Comparison of ENCODE assay signal across 1 cellular context in the genomic region with DNA sequence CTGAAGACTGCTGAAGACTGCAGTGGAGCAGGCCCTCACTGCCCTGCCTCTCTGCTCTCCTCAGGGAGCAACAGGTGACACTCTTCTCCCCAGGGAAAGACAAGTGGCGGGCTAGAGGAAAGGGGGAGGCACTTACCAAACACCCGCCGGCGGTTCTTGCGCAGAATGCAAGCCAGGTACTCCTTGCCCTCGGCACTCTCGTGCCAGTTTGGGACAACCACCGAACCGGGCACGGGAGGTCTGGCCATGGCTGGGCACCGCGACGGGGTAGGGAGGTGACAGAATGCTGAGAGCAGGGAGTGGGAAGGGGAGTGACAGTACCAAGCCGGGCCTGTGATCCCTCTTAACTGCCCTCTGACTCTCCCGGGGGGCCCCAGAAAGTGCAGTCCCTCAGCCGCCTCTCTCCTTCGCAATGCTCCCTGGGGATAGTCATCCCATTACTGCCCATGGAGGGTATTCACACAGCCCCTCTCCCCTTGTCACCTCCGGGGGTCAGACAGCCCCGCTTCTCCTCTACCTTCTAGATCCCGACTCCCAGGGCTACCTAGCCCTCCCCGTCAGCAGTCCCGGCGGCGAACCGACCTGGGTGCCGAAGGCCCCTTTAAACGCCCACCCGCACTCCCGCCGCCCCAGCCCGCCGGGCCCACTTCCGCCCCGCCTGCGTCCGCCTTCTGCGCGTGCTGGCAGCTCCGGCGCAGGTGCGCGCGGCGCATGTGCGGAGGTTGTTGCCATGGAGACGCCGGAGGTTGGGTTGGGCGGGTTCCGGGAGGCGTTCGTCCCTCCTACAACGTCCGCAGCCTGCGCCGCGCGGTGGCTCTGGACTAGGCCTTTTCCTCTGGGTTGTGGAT.
TF ChIP-seq lines count a peak whose summit lies in the region.

A gene with protein sequence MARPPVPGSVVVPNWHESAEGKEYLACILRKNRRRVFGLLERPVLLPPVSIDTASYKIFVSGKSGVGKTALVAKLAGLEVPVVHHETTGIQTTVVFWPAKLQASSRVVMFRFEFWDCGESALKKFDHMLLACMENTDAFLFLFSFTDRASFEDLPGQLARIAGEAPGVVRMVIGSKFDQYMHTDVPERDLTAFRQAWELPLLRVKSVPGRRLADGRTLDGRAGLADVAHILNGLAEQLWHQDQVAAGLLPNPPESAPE (minus strand): TSS at position 689 of the 848 bp plus-strand sequence. CDS start 441 bp downstream, at position 248.

TF ChIP-seq in K562, 482 proteins besides CTCF, POLR2A, EP300 and RAD21 (continued from another document and continues in another):
- TF ChIP-seq, protein P1, sequence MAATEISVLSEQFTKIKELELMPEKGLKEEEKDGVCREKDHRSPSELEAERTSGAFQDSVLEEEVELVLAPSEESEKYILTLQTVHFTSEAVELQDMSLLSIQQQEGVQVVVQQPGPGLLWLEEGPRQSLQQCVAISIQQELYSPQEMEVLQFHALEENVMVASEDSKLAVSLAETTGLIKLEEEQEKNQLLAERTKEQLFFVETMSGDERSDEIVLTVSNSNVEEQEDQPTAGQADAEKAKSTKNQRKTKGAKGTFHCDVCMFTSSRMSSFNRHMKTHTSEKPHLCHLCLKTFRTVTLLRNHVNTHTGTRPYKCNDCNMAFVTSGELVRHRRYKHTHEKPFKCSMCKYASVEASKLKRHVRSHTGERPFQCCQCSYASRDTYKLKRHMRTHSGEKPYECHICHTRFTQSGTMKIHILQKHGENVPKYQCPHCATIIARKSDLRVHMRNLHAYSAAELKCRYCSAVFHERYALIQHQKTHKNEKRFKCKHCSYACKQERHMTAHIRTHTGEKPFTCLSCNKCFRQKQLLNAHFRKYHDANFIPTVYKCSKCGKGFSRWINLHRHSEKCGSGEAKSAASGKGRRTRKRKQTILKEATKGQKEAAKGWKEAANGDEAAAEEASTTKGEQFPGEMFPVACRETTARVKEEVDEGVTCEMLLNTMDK (IDR thresholded peaks at IDR 0.05; ENCODE audit: borderline replicate concordance, insufficient read depth, low read depth, low read length, poor library complexity, severe bottlenecking) = peak; percentile 68
- TF ChIP-seq RAD51 (IDR thresholded peaks at IDR 0.05; ENCODE audit: borderline replicate concordance, low read depth) (no peak), ZNF584 (CRISPR knock-in tag; IDR thresholded peaks at IDR 0.05; ENCODE audit: low read depth) (no peak), NFRKB (IDR thresholded peaks at IDR 0.05; ENCODE audit: low read depth) (no peak), FOXJ3 (CRISPR knock-in tag; IDR thresholded peaks at IDR 0.05) (no peak), HLTF (IDR thresholded peaks at IDR 0.05) (peak; percentile 46; the same call in 1 of the 2 replicates), POLR2H (tag; IDR thresholded peaks at IDR 0.05; ENCODE audit: low read depth) (no peak), FOXM1 (IDR thresholded peaks at IDR 0.05; ENCODE audit: low read depth) (no peak), FOXM1 (CRISPR knock-in tag; IDR thresholded peaks at IDR 0.05; ENCODE audit: low read depth) (no peak), KHSRP (IDR thresholded peaks at IDR 0.05) (no peak), TAL1 (IDR thresholded peaks at IDR 0.05) (no peak), YBX1 (IDR thresholded peaks at IDR 0.05) (no peak), ZBTB1 (CRISPR knock-in tag; IDR thresholded peaks at IDR 0.05; ENCODE audit: borderline replicate concordance, low read depth) (no peak), GATAD2A (IDR thresholded peaks at IDR 0.05) (no peak), HNRNPK (IDR thresholded peaks at IDR 0.05; ENCODE audit: low read depth, low read length, poor library complexity, severe bottlenecking) (no peak), MXI1 (IDR thresholded peaks at IDR 0.05; ENCODE audit: low read depth, low read length) (peak; percentile 97), U2AF1 (optimal IDR thresholded peaks at IDR 0.05; ENCODE audit: low read depth, low read length) (no peak), CBX2 (IDR thresholded peaks at IDR 0.05; ENCODE audit: insufficient read depth, low read length, poor library complexity, severe bottlenecking) (no peak), YY1 (IDR thresholded peaks at IDR 0.05; ENCODE audit: borderline replicate concordance in 1 of 3, control insufficient read depth in 1 of 3, extremely low read depth in 1 of 3, insufficient read depth in 3 of 3, insufficient read length in 1 of 3, insufficient replicate concordance in 2 of 3, low read depth in 1 of 3, low read length in 2 of 3) (peak in 1 of 3 experiments; percentile 70), ARID2 (IDR thresholded peaks at IDR 0.05) (no peak), ZNF76 (CRISPR knock-in tag; IDR thresholded peaks at IDR 0.05; ENCODE audit: borderline replicate concordance) (0 out of 2 replicates have a peak, but pooled peaks have one; percentile 11), PHF21A (IDR thresholded peaks at IDR 0.05; ENCODE audit: borderline replicate concordance, low read depth) (no peak), THRAP3 (IDR thresholded peaks at IDR 0.05; ENCODE audit: borderline replicate concordance) (no peak), ZNF644 (tag; IDR thresholded peaks at IDR 0.05; ENCODE audit: low read depth) (no peak), HDAC6 (IDR thresholded peaks at IDR 0.05; ENCODE audit: low read depth, low read length) (no peak), ZBTB17 (CRISPR knock-in tag; IDR thresholded peaks at IDR 0.05) (no peak), RBM17 (IDR thresholded peaks at IDR 0.05; ENCODE audit: borderline replicate concordance, low read depth, low read length) (no peak), MBD2 (IDR thresholded peaks at IDR 0.05; ENCODE audit: borderline replicate concordance, low read depth) (peak; percentile 61; the same call in 1 of the 2 replicates), SIX5 (IDR thresholded peaks at IDR 0.05; ENCODE audit: borderline replicate concordance in 1 of 2, insufficient read depth in 1 of 2, low read depth in 1 of 2, low read length in 2 of 2) (no peak)
- TF ChIP-seq, protein P2, sequence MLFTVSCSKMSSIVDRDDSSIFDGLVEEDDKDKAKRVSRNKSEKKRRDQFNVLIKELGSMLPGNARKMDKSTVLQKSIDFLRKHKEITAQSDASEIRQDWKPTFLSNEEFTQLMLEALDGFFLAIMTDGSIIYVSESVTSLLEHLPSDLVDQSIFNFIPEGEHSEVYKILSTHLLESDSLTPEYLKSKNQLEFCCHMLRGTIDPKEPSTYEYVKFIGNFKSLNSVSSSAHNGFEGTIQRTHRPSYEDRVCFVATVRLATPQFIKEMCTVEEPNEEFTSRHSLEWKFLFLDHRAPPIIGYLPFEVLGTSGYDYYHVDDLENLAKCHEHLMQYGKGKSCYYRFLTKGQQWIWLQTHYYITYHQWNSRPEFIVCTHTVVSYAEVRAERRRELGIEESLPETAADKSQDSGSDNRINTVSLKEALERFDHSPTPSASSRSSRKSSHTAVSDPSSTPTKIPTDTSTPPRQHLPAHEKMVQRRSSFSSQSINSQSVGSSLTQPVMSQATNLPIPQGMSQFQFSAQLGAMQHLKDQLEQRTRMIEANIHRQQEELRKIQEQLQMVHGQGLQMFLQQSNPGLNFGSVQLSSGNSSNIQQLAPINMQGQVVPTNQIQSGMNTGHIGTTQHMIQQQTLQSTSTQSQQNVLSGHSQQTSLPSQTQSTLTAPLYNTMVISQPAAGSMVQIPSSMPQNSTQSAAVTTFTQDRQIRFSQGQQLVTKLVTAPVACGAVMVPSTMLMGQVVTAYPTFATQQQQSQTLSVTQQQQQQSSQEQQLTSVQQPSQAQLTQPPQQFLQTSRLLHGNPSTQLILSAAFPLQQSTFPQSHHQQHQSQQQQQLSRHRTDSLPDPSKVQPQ (CRISPR knock-in tag; IDR thresholded peaks at IDR 0.05; ENCODE audit: borderline replicate concordance) = no peak
- TF ChIP-seq, protein P3, sequence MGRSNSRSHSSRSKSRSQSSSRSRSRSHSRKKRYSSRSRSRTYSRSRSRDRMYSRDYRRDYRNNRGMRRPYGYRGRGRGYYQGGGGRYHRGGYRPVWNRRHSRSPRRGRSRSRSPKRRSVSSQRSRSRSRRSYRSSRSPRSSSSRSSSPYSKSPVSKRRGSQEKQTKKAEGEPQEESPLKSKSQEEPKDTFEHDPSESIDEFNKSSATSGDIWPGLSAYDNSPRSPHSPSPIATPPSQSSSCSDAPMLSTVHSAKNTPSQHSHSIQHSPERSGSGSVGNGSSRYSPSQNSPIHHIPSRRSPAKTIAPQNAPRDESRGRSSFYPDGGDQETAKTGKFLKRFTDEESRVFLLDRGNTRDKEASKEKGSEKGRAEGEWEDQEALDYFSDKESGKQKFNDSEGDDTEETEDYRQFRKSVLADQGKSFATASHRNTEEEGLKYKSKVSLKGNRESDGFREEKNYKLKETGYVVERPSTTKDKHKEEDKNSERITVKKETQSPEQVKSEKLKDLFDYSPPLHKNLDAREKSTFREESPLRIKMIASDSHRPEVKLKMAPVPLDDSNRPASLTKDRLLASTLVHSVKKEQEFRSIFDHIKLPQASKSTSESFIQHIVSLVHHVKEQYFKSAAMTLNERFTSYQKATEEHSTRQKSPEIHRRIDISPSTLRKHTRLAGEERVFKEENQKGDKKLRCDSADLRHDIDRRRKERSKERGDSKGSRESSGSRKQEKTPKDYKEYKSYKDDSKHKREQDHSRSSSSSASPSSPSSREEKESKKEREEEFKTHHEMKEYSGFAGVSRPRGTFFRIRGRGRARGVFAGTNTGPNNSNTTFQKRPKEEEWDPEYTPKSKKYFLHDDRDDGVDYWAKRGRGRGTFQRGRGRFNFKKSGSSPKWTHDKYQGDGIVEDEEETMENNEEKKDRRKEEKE (IDR thresholded peaks at IDR 0.05; ENCODE audit: borderline replicate concordance in 1 of 2, control insufficient read depth in 1 of 2, low read depth in 2 of 2, low read length in 1 of 2) = no peak
- TF ChIP-seq, protein P4, sequence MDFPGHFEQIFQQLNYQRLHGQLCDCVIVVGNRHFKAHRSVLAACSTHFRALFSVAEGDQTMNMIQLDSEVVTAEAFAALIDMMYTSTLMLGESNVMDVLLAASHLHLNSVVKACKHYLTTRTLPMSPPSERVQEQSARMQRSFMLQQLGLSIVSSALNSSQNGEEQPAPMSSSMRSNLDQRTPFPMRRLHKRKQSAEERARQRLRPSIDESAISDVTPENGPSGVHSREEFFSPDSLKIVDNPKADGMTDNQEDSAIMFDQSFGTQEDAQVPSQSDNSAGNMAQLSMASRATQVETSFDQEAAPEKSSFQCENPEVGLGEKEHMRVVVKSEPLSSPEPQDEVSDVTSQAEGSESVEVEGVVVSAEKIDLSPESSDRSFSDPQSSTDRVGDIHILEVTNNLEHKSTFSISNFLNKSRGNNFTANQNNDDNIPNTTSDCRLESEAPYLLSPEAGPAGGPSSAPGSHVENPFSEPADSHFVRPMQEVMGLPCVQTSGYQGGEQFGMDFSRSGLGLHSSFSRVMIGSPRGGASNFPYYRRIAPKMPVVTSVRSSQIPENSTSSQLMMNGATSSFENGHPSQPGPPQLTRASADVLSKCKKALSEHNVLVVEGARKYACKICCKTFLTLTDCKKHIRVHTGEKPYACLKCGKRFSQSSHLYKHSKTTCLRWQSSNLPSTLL (IDR thresholded peaks at IDR 0.05) = no peak
- TF ChIP-seq, protein P5, sequence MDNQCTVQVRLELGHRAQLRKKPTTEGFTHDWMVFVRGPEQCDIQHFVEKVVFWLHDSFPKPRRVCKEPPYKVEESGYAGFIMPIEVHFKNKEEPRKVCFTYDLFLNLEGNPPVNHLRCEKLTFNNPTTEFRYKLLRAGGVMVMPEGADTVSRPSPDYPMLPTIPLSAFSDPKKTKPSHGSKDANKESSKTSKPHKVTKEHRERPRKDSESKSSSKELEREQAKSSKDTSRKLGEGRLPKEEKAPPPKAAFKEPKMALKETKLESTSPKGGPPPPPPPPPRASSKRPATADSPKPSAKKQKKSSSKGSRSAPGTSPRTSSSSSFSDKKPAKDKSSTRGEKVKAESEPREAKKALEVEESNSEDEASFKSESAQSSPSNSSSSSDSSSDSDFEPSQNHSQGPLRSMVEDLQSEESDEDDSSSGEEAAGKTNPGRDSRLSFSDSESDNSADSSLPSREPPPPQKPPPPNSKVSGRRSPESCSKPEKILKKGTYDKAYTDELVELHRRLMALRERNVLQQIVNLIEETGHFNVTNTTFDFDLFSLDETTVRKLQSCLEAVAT (IDR thresholded peaks at IDR 0.05) = no peak; a peak in 1 of 4 replicates
- TF ChIP-seq, protein P6, sequence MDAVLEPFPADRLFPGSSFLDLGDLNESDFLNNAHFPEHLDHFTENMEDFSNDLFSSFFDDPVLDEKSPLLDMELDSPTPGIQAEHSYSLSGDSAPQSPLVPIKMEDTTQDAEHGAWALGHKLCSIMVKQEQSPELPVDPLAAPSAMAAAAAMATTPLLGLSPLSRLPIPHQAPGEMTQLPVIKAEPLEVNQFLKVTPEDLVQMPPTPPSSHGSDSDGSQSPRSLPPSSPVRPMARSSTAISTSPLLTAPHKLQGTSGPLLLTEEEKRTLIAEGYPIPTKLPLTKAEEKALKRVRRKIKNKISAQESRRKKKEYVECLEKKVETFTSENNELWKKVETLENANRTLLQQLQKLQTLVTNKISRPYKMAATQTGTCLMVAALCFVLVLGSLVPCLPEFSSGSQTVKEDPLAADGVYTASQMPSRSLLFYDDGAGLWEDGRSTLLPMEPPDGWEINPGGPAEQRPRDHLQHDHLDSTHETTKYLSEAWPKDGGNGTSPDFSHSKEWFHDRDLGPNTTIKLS (IDR thresholded peaks at IDR 0.05; ENCODE audit: borderline replicate concordance, low read depth) = no peak; the same call in 1 of the 2 replicates
- TF ChIP-seq, protein P7, sequence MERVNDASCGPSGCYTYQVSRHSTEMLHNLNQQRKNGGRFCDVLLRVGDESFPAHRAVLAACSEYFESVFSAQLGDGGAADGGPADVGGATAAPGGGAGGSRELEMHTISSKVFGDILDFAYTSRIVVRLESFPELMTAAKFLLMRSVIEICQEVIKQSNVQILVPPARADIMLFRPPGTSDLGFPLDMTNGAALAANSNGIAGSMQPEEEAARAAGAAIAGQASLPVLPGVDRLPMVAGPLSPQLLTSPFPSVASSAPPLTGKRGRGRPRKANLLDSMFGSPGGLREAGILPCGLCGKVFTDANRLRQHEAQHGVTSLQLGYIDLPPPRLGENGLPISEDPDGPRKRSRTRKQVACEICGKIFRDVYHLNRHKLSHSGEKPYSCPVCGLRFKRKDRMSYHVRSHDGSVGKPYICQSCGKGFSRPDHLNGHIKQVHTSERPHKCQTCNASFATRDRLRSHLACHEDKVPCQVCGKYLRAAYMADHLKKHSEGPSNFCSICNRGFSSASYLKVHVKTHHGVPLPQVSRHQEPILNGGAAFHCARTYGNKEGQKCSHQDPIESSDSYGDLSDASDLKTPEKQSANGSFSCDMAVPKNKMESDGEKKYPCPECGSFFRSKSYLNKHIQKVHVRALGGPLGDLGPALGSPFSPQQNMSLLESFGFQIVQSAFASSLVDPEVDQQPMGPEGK (CRISPR knock-in tag; IDR thresholded peaks at IDR 0.05; ENCODE audit: borderline replicate concordance) = no peak
- TF ChIP-seq, protein P8, sequence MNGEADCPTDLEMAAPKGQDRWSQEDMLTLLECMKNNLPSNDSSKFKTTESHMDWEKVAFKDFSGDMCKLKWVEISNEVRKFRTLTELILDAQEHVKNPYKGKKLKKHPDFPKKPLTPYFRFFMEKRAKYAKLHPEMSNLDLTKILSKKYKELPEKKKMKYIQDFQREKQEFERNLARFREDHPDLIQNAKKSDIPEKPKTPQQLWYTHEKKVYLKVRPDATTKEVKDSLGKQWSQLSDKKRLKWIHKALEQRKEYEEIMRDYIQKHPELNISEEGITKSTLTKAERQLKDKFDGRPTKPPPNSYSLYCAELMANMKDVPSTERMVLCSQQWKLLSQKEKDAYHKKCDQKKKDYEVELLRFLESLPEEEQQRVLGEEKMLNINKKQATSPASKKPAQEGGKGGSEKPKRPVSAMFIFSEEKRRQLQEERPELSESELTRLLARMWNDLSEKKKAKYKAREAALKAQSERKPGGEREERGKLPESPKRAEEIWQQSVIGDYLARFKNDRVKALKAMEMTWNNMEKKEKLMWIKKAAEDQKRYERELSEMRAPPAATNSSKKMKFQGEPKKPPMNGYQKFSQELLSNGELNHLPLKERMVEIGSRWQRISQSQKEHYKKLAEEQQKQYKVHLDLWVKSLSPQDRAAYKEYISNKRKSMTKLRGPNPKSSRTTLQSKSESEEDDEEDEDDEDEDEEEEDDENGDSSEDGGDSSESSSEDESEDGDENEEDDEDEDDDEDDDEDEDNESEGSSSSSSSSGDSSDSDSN (IDR thresholded peaks at IDR 0.05; ENCODE audit: borderline replicate concordance in 1 of 2, low read depth in 2 of 2, low read length in 2 of 2) = 0 out of 4 replicates have a peak, but pooled peaks of 1 of the 2 experiments have one; percentile 60
